In the genomic region with DNA sequence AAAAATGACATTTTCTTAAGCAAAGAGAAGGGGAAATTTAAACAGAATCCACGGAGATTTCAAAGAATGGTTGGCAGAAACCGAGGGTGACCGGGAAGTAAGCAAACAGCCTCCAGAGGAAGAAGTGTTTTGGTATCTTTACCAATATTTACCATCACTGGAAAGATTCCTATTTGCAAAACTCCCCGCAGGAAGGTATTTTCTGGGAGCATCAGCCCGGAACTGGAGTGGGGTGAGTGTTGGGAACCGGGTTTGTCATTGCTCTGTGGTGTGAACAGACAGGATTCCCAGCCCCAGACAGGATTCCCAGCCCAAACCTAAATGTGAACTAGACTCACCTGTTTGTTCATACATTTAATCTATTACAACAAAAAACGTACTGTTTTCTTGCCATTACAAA, we compare ENCODE assay signal across 34 cellular contexts. TPM values are rescaled to one million over a fixed set of nuclear protein-coding genes. Genes with fewer than 3 reads are reported as not detected.
"Had no signal": no experiment of that assay in that cellular context is flagged by ENCODE, and none has a peak within 500 bp of the region (broad histone marks: within the 10 kb centered on the region; RNA-seq: fewer than 3 reads in every experiment).

No MANE protein-coding gene starts in this region.

- H3K27ac ChIP-seq: adrenal gland, ascending aorta, body of pancreas, brain microvascular endothelial cell, breast epithelium, cardiac muscle cell had no signal

- H3K4me3 ChIP-seq: adrenal gland, ascending aorta, body of pancreas, breast epithelium, cardiac muscle cell had no signal

- DNase-seq: activated effector memory CD4-positive, alpha-beta T cell treated with anti-CD3 and anti-CD28 coated beads, Interleukin-2, amount 50 U/mL, for 16 hours; activated effector memory CD4-positive, alpha-beta T cell treated with Interleukin-2 at 50 U/mL for 16 hours; activated gamma-delta T cell; activated gamma-delta T cell treated with Interleukin-2 at 50 U/mL for 16 hours; activated naive CD4-positive, alpha-beta T cell; activated naive CD4-positive, alpha-beta T cell treated with anti-CD3 and anti-CD28 coated beads for 36 hours; activated naive CD4-positive, alpha-beta T cell treated with anti-CD3 and anti-CD28 coated beads, Interleukin-2, amount 10 ng/mL, durations not matched to agents 7 days and 5 days; activated naive CD4-positive, alpha-beta T cell treated with anti-CD3 and anti-CD28 coated beads, Interleukin-2, amount 50 U/mL, for 16 hours; activated naive CD4-positive, alpha-beta T cell treated with Interleukin-2 at 50 U/mL for 16 hours; activated naive CD8-positive, alpha-beta T cell treated with anti-CD3 and anti-CD28 coated beads for 36 hours; activated naive CD8-positive, alpha-beta T cell treated with anti-CD3 and anti-CD28 coated beads, Interleukin-2, amount 10 ng/mL, durations not matched to agents 7 days and 5 days; activated naive CD8-positive, alpha-beta T cell treated with anti-CD3 and anti-CD28 coated beads, Interleukin-2, amount 50 U/mL, for 24 hours; activated T-cell treated with anti-CD3 and anti-CD28 coated beads, Interleukin-2, amount 50 U/mL, for 1 hour; activated T-cell treated with anti-CD3 and anti-CD28 coated beads, Interleukin-2, amount 50 U/mL, for 24 hours; activated T-cell treated with anti-CD3 and anti-CD28 coated beads, Interleukin-2, amount 50 U/mL, for 4 hours; activated T-cell treated with anti-CD3 and anti-CD28 coated beads, Interleukin-2, amount 50 U/mL, for 48 hours; activated T-cell treated with anti-CD3 and anti-CD28 coated beads, Interleukin-2, amount 50 U/mL, for 72 hours; adrenal gland; amniotic stem cell; amygdala; anterior cingulate cortex; aorta; body of pancreas; brain microvascular endothelial cell; caudate nucleus; central memory CD4-positive, alpha-beta T cell; cerebellar nuclear complex had no signal

- H3K27me3 ChIP-seq: adrenal gland, ascending aorta, body of pancreas, brain microvascular endothelial cell, breast epithelium, cardiac muscle cell had no signal

- H3K36me3 ChIP-seq: adrenal gland, ascending aorta, brain microvascular endothelial cell, breast epithelium, cardiac muscle cell had no signal

- H3K9me3 ChIP-seq: adrenal gland, ascending aorta, body of pancreas, breast epithelium had no signal

- ATAC-seq: activated naive CD4-positive, alpha-beta T cell treated with anti-CD3 and anti-CD28 coated beads, Interleukin-2, amount 50 U/mL, for 72 hours; activated naive CD8-positive, alpha-beta T cell treated with anti-CD3 and anti-CD28 coated beads, Interleukin-2, amount 50 U/mL, for 24 hours; activated T-cell treated with anti-CD3 and anti-CD28 coated beads, Interleukin-2, amount 50 U/mL, for 4 hours; activated T-cell treated with anti-CD3 and anti-CD28 coated beads, Interleukin-2, amount 50 U/mL, for 72 hours; activated T-helper 17 cell treated with anti-CD3 and anti-CD28 coated beads, Interleukin-2, amount 50 U/mL, for 72 hours; body of pancreas had no signal

- H3K4me1 ChIP-seq: adrenal gland, ascending aorta, breast epithelium had no signal

- FAIRE-seq: astrocyte, bronchial epithelial cell had no signal

RNA-seq across cellular contexts. Expression of a gene that starts 19.2 kb away (rescaled TPM):
- total RNA-seq: activated naive CD4-positive, alpha-beta T cell treated with anti-CD3 and anti-CD28 coated beads for 36 hours; activated naive CD4-positive, alpha-beta T cell treated with anti-CD3 and anti-CD28 coated beads, Interleukin-2, amount 50 U/mL, for 72 hours; activated naive CD8-positive, alpha-beta T cell treated with anti-CD3 and anti-CD28 coated beads for 36 hours; activated naive CD8-positive, alpha-beta T cell treated with anti-CD3 and anti-CD28 coated beads, Interleukin-2, amount 10 ng/mL, durations not matched to agents 7 days and 5 days; activated T-cell treated with anti-CD3 and anti-CD28 coated beads, Interleukin-2, amount 50 U/mL, for 4 hours; ascending aorta had no signal
